Comparison of ENCODE assay signal across 11 cellular contexts in genomic region chr15:40239671-40240618, GRCh38. TPM values are rescaled to one million over a fixed set of nuclear protein-coding genes. Genes with fewer than 3 reads are reported as not detected.
DNase-seq lines count a peak whose midpoint lies in the region; ATAC-seq and TF ChIP-seq lines count a peak whose summit lies in the region.
"Had no signal": no experiment of that assay in that cellular context is flagged by ENCODE, and none has a peak within 500 bp of the region (broad histone marks: within the 10 kb centered on the region; RNA-seq: fewer than 3 reads in every experiment).

No MANE protein-coding gene starts in this region.

- peak; percentile 34 for DNase-seq in GM13977 (ENCODE audit: low spot score)
- peak; percentile 8 to 42 (median 38) for DNase-seq in Peyer's patch
- no peak for DNase-seq in prostate gland (ENCODE audit: low spot score)
- DNase-seq in stimulated activated naive B cell treated with anti-CD40 and anti-IgM and Interleukin-4, amounts not matched to agents 10 μg/mL and 1 μg/mL and 100 μg/mL, for 72 hours: no peak
- DNase-seq: DND-41 had no signal

- H3K9me3 ChIP-seq in Peyer's patch (no peaks in the 10 kb centered on the region), prostate gland (no peaks in the 10 kb centered on the region)
- H3K9me3 ChIP-seq: mucosa of descending colon had no signal

- no peak overlapping the region for H3K27ac ChIP-seq in Peyer's patch
- H3K27ac ChIP-seq in prostate gland: peak overlapping the region; percentile 23 to 32

- H3K4me1 ChIP-seq in Peyer's patch (peaks cover 0 to 9% (median 4%) of the 10 kb centered on the region in 4 donors), prostate gland (replicated peaks) (no peaks in the 10 kb centered on the region)

- TF ChIP-seq CTCF in GM13977 (IDR thresholded peaks at IDR 0.05; ENCODE audit: extremely low read depth, insufficient read depth, missing control alignments): no peak
- TF ChIP-seq CTCF in Peyer's patch (IDR thresholded peaks at IDR 0.05): no peak
- TF ChIP-seq CTCF in prostate gland (IDR thresholded peaks at IDR 0.05): no peak

- ATAC-seq in esophagus mucosa (peak; percentile 57), HG03280 (IDR thresholded peaks at IDR 0.05; ENCODE audit: unreplicated experiment) (no peak), GM21360 (IDR thresholded peaks at IDR 0.05; ENCODE audit: unreplicated experiment) (no peak), HG02938 (IDR thresholded peaks at IDR 0.05; ENCODE audit: unreplicated experiment) (no peak)
- ATAC-seq in stimulated activated naive B cell treated with anti-CD40 and anti-IgM and Interleukin-4, amounts not matched to agents 10 μg/mL and 1 μg/mL and 100 μg/mL, for 72 hours (replicated peaks): no peak

- H3K4me3 ChIP-seq in Peyer's patch (no peak overlapping the region), prostate gland (peak overlapping the region; percentile 12 to 24)
- H3K4me3 ChIP-seq: mucosa of descending colon had no signal

- no peak overlapping the region for H3K27ac Mint-ChIP-seq in stimulated activated naive B cell treated with anti-CD40 and anti-IgM and Interleukin-4, amounts not matched to agents 10 μg/mL and 1 μg/mL and 100 μg/mL, for 72 hours
- H3K27ac Mint-ChIP-seq: activated naive CD4-positive, alpha-beta T cell treated with anti-CD3 and anti-CD28 coated beads, Interleukin-2, amount 10 ng/mL, durations not matched to agents 7 days and 5 days had no signal

- H3K9me3 Mint-ChIP-seq in stimulated activated naive B cell treated with anti-CD40 and anti-IgM and Interleukin-4, amounts not matched to agents 10 μg/mL and 1 μg/mL and 100 μg/mL, for 72 hours: no peaks in the 10 kb centered on the region
- H3K9me3 Mint-ChIP-seq: activated naive CD4-positive, alpha-beta T cell treated with anti-CD3 and anti-CD28 coated beads, Interleukin-2, amount 10 ng/mL, durations not matched to agents 7 days and 5 days had no signal

- TF ChIP-seq POLR2A in Peyer's patch (IDR thresholded peaks at IDR 0.05) (no peak), prostate gland (IDR thresholded peaks at IDR 0.05) (no peak)

- 53% methylated on average over 20 of the region's 20 CpGs for WGBS in prostate gland

- H3K27me3 ChIP-seq in Peyer's patch (no peaks in the 10 kb centered on the region), prostate gland (replicated peaks; ENCODE audit: insufficient read depth) (no peaks in the 10 kb centered on the region)

- H3K27me3 Mint-ChIP-seq in stimulated activated naive B cell treated with anti-CD40 and anti-IgM and Interleukin-4, amounts not matched to agents 10 μg/mL and 1 μg/mL and 100 μg/mL, for 72 hours: peaks cover 7 to 20% of the 10 kb centered on the region in 2 donors

- intact Hi-C loops in prostate gland (cut with DNase I): no loop called here

- H3K4me1 Mint-ChIP-seq in stimulated activated naive B cell treated with anti-CD40 and anti-IgM and Interleukin-4, amounts not matched to agents 10 μg/mL and 1 μg/mL and 100 μg/mL, for 72 hours: peaks cover 20 to 28% of the 10 kb centered on the region in 2 donors

- H3K36me3 Mint-ChIP-seq in stimulated activated naive B cell treated with anti-CD40 and anti-IgM and Interleukin-4, amounts not matched to agents 10 μg/mL and 1 μg/mL and 100 μg/mL, for 72 hours: no peaks in the 10 kb centered on the region
- H3K36me3 Mint-ChIP-seq: activated naive CD4-positive, alpha-beta T cell treated with anti-CD3 and anti-CD28 coated beads, Interleukin-2, amount 10 ng/mL, durations not matched to agents 7 days and 5 days had no signal

- in situ Hi-C loops in GM13977 (cut with MboI; ENCODE audit: low pct_unique_long_range_greater_than_20kb, low sequenced_read_pairs, unreplicated experiment): no loop called here

- H3K4me3 Mint-ChIP-seq in stimulated activated naive B cell treated with anti-CD40 and anti-IgM and Interleukin-4, amounts not matched to agents 10 μg/mL and 1 μg/mL and 100 μg/mL, for 72 hours: peak overlapping the region in 1 of 2 donors; percentile 68
- H3K4me3 Mint-ChIP-seq: activated naive CD4-positive, alpha-beta T cell treated with anti-CD3 and anti-CD28 coated beads, Interleukin-2, amount 10 ng/mL, durations not matched to agents 7 days and 5 days had no signal

- H3K36me3 ChIP-seq in Peyer's patch (no peaks in the 10 kb centered on the region), prostate gland (no peaks in the 10 kb centered on the region)

RNA-seq across cellular contexts. Expression of gene PAK6, which starts 1.1 kb away (rescaled TPM):
- total RNA-seq in Peyer's patch: 1 to 10 TPM in 2 of 4 donors, not detected in 2; 3.3 to 4.7 TPM
- 25.3 TPM for total RNA-seq in esophagus mucosa
- 100 to 1,000 TPM in 1 of 2 donors, 10 to 100 TPM in 1; 13.8 to 190 TPM for total RNA-seq in prostate gland

RNA-seq across cellular contexts. Expression of gene ANKRD63, which starts 42.9 kb away (rescaled TPM):
- not detected for total RNA-seq in Peyer's patch
- total RNA-seq in esophagus mucosa: not detected
- total RNA-seq in prostate gland: 1 to 10 TPM in 1 of 2 donors, not detected in 1; 2.7 TPM

Comparison
In these comparisons a context has a peak if more than half of its experiments do, and no peak if none do; other contexts are left out.
1. DNase-seq: peak in GM13977 (single experiment) and Peyer's patch (3 of 3); none in prostate gland (single experiment) and stimulated activated naive B cell treated with anti-CD40 and anti-IgM and Interleukin-4, amounts not matched to agents 10 μg/mL and 1 μg/mL and 100 μg/mL, for 72 hours (single experiment).
2. H3K27ac ChIP-seq: peak in prostate gland (2 of 2); none in Peyer's patch (0 of 4).
3. H3K4me3 ChIP-seq: peak in prostate gland (2 of 2); none in Peyer's patch (0 of 4).